20 cellular contexts compared by ENCODE assay signal in the genomic region with DNA sequence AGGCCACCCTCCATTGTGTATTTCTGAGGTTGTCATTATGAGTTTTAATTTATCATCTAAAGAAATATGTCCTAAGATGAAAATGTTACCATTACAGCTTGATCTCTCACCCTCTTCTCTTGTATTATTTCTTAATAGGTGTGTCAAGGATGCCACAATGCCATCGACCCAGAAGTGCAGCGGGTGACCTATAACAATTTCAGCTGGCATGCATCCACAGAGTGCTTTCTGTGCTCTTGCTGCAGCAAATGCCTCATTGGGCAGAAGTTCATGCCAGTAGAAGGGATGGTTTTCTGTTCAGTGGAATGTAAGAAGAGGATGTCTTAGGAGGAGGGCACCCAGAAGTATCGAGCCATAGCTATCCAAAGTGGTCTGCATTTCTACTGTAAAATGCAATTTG.
"Had no signal": no experiment of that assay in that cellular context is flagged by ENCODE, and none has a peak within 500 bp of the region (broad histone marks: within the 10 kb centered on the region; RNA-seq: fewer than 3 reads in every experiment).

No MANE protein-coding gene starts in this region.

- H3K27me3 ChIP-seq: dorsolateral prefrontal cortex, heart left ventricle, neural progenitor cell, pancreas, transverse colon had no signal

- H3K27ac ChIP-seq: dorsolateral prefrontal cortex, heart left ventricle, neural progenitor cell, pancreas had no signal

- H3K9ac ChIP-seq: neural progenitor cell had no signal

- H3K36me3 ChIP-seq: neural progenitor cell had no signal

- DNase-seq: cortex of kidney; dorsolateral prefrontal cortex; effector CD8-positive, alpha-beta T cell; heart left ventricle; hippocampal formation; kidney glomerular epithelial cell; mesendoderm; naive thymus-derived CD4-positive, alpha-beta T cell; nucleus accumbens; pancreas; right cardiac atrium; stimulated activated CD4-positive, alpha-beta T cell treated with anti-CD3 and anti-CD28 coated beads, Interleukin-4, amount 100 ng/mL, for 1 hour; stimulated activated CD8-positive, alpha-beta memory T cell treated with anti-CD3 and anti-CD28 coated beads, Interleukin-4, amount 100 ng/mL, for 48 hours; stimulated activated naive CD8-positive, alpha-beta T cell treated with anti-CD3 and anti-CD28 coated beads, Interleukin-15, Interleukin-2, amounts not matched to agents 100 U/mL and 50 U/mL, for 24 hours; transverse colon had no signal

- H2AFZ ChIP-seq: neural progenitor cell had no signal

- H3K9me3 ChIP-seq: heart left ventricle, pancreas, transverse colon had no signal

- FAIRE-seq: frontal cortex, pancreas had no signal

- H3K4me1 ChIP-seq: neural progenitor cell had no signal

- H3K4me2 ChIP-seq: neural progenitor cell, smooth muscle cell had no signal

- ATAC-seq: esophagus mucosa; heart left ventricle; naive thymus-derived CD4-positive, alpha-beta T cell; pancreas; right cardiac atrium; stimulated activated effector memory CD8-positive, alpha-beta T cell treated with anti-CD3 and anti-CD28 coated beads, Interleukin-12 subunit alpha, Interleukin-12 subunit beta, amount 100 ng/mL, for 72 hours; stimulated activated naive CD8-positive, alpha-beta T cell treated with anti-CD3 and anti-CD28 coated beads, Interleukin-15, Interleukin-2, amounts not matched to agents 100 U/mL and 50 U/mL, for 24 hours had no signal

- H3K4me3 ChIP-seq: dorsolateral prefrontal cortex, heart left ventricle, neural progenitor cell, pancreas, smooth muscle cell, transverse colon had no signal
